ENCODE assay signal across 10 cellular contexts in the genomic region with DNA sequence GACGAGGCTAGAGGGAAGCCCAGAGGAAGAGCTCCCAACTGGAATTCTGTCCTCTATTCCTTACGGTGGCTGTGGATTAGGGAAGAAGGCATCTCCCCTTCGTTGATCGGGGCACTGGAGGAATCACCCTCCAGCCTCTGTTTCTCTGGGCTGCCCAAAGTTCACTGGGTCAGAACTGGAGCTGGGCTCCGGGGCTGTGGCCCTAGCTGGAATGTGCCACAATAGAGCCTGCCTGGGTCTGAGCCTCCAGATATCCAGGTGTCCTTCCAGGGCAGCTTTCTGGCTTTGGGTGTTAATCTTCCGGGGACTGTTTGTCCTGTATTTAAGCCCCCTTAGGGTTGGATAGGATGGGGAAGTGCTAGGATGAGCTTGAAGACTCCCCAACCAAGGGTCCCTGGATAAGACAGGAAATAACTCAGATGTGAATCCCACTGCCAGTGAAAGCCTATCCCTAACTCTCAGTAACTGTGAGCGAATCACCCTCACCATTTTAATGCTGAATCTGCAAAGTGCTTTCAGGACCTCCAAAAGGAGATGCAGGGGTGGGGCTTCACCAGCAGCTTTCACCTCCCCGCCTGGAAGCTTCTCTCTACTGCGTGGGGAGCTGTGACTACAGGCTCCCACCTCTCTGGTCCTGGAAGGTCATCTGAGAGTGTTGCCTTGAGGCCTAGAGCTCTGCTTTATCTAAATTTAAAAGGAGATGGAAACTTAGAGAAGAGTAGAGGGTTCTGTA. TPM values are rescaled to one million over a fixed set of nuclear protein-coding genes. Genes with fewer than 3 reads are reported as not detected.
DNase-seq lines count a peak whose midpoint lies in the region; ATAC-seq and TF ChIP-seq lines count a peak whose summit lies in the region.
"Had no signal": no experiment of that assay in that cellular context is flagged by ENCODE, and none has a peak within 500 bp of the region (broad histone marks: within the 10 kb centered on the region; RNA-seq: fewer than 3 reads in every experiment).

No MANE protein-coding gene starts in this region.

- no peaks in the 10 kb centered on the region for H3K27me3 Mint-ChIP-seq in progenitor cell of endocrine pancreas

- peaks cover 12% of the 10 kb centered on the region for H3K36me3 ChIP-seq in ES-I3 (ENCODE audit: insufficient read depth, low read length)
- H3K36me3 ChIP-seq in SJSA1 = peaks cover 44% of the 10 kb centered on the region
- no peaks in the 10 kb centered on the region for H3K36me3 ChIP-seq in gastroesophageal sphincter

- peaks cover 12% of the 10 kb centered on the region for H3K36me3 Mint-ChIP-seq in progenitor cell of endocrine pancreas (ENCODE audit: insufficient read depth)

- peak overlapping the region; percentile 78 for H3K9ac ChIP-seq in ES-I3 (ENCODE audit: low read depth, low read length)

- TF ChIP-seq CTCF in gastroesophageal sphincter (IDR thresholded peaks at IDR 0.05) (no peak), progenitor cell of endocrine pancreas (IDR thresholded peaks at IDR 0.05; ENCODE audit: unreplicated experiment) (no peak)

- TF ChIP-seq POLR2A in gastroesophageal sphincter (IDR thresholded peaks at IDR 0.05) = no peak

- H3K4me3 Mint-ChIP-seq in progenitor cell of endocrine pancreas (ENCODE audit: low read depth) = peak overlapping the region; percentile 98

- WGBS in gastroesophageal sphincter (ENCODE audit: low coverage in 1 of 2), 2 donors = 25 to 35% methylated on average over 4 of the region's 9 CpGs

- H3K4me3 ChIP-seq in SJSA1 (peak overlapping the region; percentile 96; the same call in 1 of the 2 replicates), gastroesophageal sphincter (peak overlapping the region in 1 of 2 donors; percentile 72)

- H3K4me1 ChIP-seq in ES-I3 (ENCODE audit: insufficient read depth, low read length) (peaks cover 27% of the 10 kb centered on the region), SJSA1 (replicated peaks) (peaks cover 18% of the 10 kb centered on the region), gastroesophageal sphincter (peaks cover 0 to 55% (median 32%) of the 10 kb centered on the region in 3 donors)

- no peak for DNase-seq in SJSA1 (ENCODE audit: low read depth in 1 of 2, low spot score in 2 of 2)
- no peak for DNase-seq in progenitor cell of endocrine pancreas (ENCODE audit: low spot score, unreplicated experiment)
- no peak for DNase-seq in stimulated activated CD4-positive, alpha-beta T cell treated with anti-CD3 and anti-CD28 coated beads, Interleukin-4, amount 100 ng/mL, for 1 hour
- DNase-seq in activated CD4-positive, alpha-beta T cell treated with anti-CD3 and anti-CD28 coated beads for 48 hours = no peak
- no peak for DNase-seq in midbrain (lab: John Stamatoyannopoulos, UW)

- peak overlapping the region; percentile 98 for H3K27ac Mint-ChIP-seq in progenitor cell of endocrine pancreas
- H3K27ac Mint-ChIP-seq: activated T-cell treated with anti-CD3 and anti-CD28 coated beads, Interleukin-2, amount 50 U/mL, for 24 hours had no signal

- H3K9me3 ChIP-seq in ES-I3 (ENCODE audit: control insufficient read depth, insufficient read depth, low read length) = no peaks in the 10 kb centered on the region
- H3K9me3 ChIP-seq in SJSA1 (replicated peaks) = no peaks in the 10 kb centered on the region
- H3K9me3 ChIP-seq in gastroesophageal sphincter = no peaks in the 10 kb centered on the region

- H3K27ac ChIP-seq in SJSA1 (no peak overlapping the region), gastroesophageal sphincter (peak overlapping the region in 3 of 4 donors; percentile 33 to 90 (median 45))

- peaks cover 48% of the 10 kb centered on the region for H3K4me1 Mint-ChIP-seq in progenitor cell of endocrine pancreas (ENCODE audit: low read depth)

- H3K27me3 ChIP-seq in SJSA1 (replicated peaks) (no peaks in the 10 kb centered on the region), gastroesophageal sphincter (no peaks in the 10 kb centered on the region)

- ATAC-seq in gastroesophageal sphincter = no peak
- ATAC-seq in HG03175 (IDR thresholded peaks at IDR 0.05; ENCODE audit: unreplicated experiment) = no peak

- no peaks in the 10 kb centered on the region for H3K9me3 Mint-ChIP-seq in progenitor cell of endocrine pancreas (ENCODE audit: low read depth)
- H3K9me3 Mint-ChIP-seq: activated T-cell treated with anti-CD3 and anti-CD28 coated beads, Interleukin-2, amount 50 U/mL, for 24 hours had no signal

- TF ChIP-seq EP300 in gastroesophageal sphincter (IDR thresholded peaks at IDR 0.05) = no peak

RNA-seq across cellular contexts. Expression of gene YPEL4, which starts 9.5 kb away (rescaled TPM):
- total RNA-seq in SJSA1 (2014; rRNA removed; shearing (Covaris generic)) = not detected in 2 replicates
- total RNA-seq in gastroesophageal sphincter (1 to 10 TPM; 1.2 to 3.3 (median 1.5) TPM), progenitor cell of endocrine pancreas (0.22 TPM in 2 replicates)

RNA-seq across cellular contexts. Expression of gene CLP1, which starts 17.3 kb away (rescaled TPM):
- 16.6 and 24.1 TPM in 2 replicates for total RNA-seq in SJSA1 (2014; rRNA removed; shearing (Covaris generic))
- 10 to 100 TPM; 11.4 to 21.7 (median 16.6) TPM for total RNA-seq in gastroesophageal sphincter
- total RNA-seq in progenitor cell of endocrine pancreas = 22.0 and 22.2 TPM in 2 replicates

RNA-seq across cellular contexts. Expression of gene ZDHHC5, which starts 27.7 kb away (rescaled TPM):
- 26.8 and 42.0 TPM in 2 replicates for total RNA-seq in SJSA1 (2014; rRNA removed; shearing (Covaris generic))
- total RNA-seq in gastroesophageal sphincter = 10 to 100 TPM; 34.3 to 52.1 (median 45.8) TPM
- 56.7 and 60.1 TPM in 2 replicates for total RNA-seq in progenitor cell of endocrine pancreas

RNA-seq across cellular contexts. Expression of gene SERPING1, which starts 42.7 kb away (rescaled TPM):
- not detected in 2 replicates for total RNA-seq in SJSA1 (2014; rRNA removed; shearing (Covaris generic))
- total RNA-seq in gastroesophageal sphincter (100 to 1,000 TPM; 237 to 689 (median 443) TPM), progenitor cell of endocrine pancreas (190 and 196 TPM in 2 replicates)
- total RNA-seq: SK-MEL-5 had no signal
